8 cellular contexts compared by ENCODE assay signal in the genomic region with DNA sequence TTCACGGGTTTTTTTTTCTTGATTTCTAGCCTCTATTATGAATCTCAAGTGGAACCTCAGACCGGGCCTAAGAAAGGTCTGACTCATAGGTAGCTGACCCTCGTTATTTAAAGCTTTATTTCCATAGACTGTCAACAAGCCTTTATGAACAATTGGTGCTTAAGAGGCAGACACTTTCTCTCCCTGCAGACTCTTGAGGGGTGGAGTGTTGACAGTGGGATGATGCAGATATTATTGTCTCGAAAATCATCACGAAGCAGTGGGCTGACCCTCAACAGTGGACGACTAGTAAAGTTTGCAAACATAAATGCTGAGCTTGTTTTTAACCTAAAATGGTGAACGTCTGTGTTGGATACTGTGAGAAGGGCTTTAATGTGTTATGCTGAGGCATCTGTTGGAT. TPM values are rescaled to one million over a fixed set of nuclear protein-coding genes. Genes with fewer than 3 reads are reported as not detected.
DNase-seq lines count a peak whose midpoint lies in the region; ATAC-seq, FAIRE-seq and TF ChIP-seq lines count a peak whose summit lies in the region.

No MANE protein-coding gene starts in this region.

- no peak for TF ChIP-seq POLR2A in IMR-90 (IDR thresholded peaks at IDR 0.05; ENCODE audit: low read depth, low read length)

- H3K4me1 Mint-ChIP-seq in progenitor cell of endocrine pancreas (ENCODE audit: low read depth) = peaks cover 15% of the 10 kb centered on the region

- TF ChIP-seq RAD21 in IMR-90 (IDR thresholded peaks at IDR 0.05; ENCODE audit: low read length) = no peak

- H3K27ac Mint-ChIP-seq in progenitor cell of endocrine pancreas = no peak overlapping the region

- intact Hi-C loops in IMR-90 (cut with micrococcal nuclease) = loop anchor here (2.0 to 5.0 kb wide), 4 partner anchors 47 to 507 kb away; a partner anchor contains a TSS

- peaks cover 32 to 65% of the 10 kb centered on the region in 2 experiments for H3K79me1 ChIP-seq in IMR-90 (ENCODE audit: low read depth in 1 of 2, low read length in 2 of 2)

- peaks cover 8% of the 10 kb centered on the region; the same call in 1 of the 2 replicates for H4K20me1 ChIP-seq in IMR-90 (ENCODE audit: insufficient read depth, low read length)

- no peak overlapping the region for H2AFZ ChIP-seq in IMR-90 (replicated peaks; ENCODE audit: low read length, poor library complexity)

- H2BK5ac ChIP-seq in IMR-90 (ENCODE audit: low read depth, low read length, poor library complexity, severe bottlenecking) = peak overlapping the region; percentile 25

- FAIRE-seq in RCC 7860 (lab: Jason Lieb, UNC) = no peak

- CTCF ChIA-PET in IMR-90 (lab: Yijun Ruan, JAX) = interaction anchor here (0.6 to 0.8 kb wide), 2 partner anchors 41 to 1161 kb away, joined by 3 read pairs; no protein-coding TSS in a partner anchor

- no peak overlapping the region for H3K4ac ChIP-seq in IMR-90 (ENCODE audit: low read depth, low read length)

- 0 out of 4 replicates have a peak overlapping the region, but pooled peaks of 1 of the 2 experiments have one; percentile 6 for H4K8ac ChIP-seq in IMR-90 (ENCODE audit: low read depth in 2 of 2, low read length in 2 of 2)

- POLR2A ChIA-PET in IMR-90 (lab: Charles Lee; ENCODE audit: unreplicated experiment) = interaction anchor here (0.6 kb wide), 1 partner anchor 11 kb away, joined by 3 read pairs; no protein-coding TSS in a partner anchor

- dilution Hi-C loops in IMR-90 (cut with HindIII; ENCODE audit: low sequenced_read_pairs, unreplicated experiment) = no loop called here

- peaks cover 3% of the 10 kb centered on the region for H3K27me3 Mint-ChIP-seq in progenitor cell of endocrine pancreas

- H3K9ac ChIP-seq in IMR-90 (ENCODE audit: low read depth, low read length) = peak overlapping the region; percentile 49; the same call in 1 of the 2 replicates

- peaks cover 3% of the 10 kb centered on the region for H3K9me3 ChIP-seq in IMR-90 (ENCODE audit: control insufficient read depth, insufficient read depth, low read length)

- peak; percentile 36 for DNase-seq in GM13977 (ENCODE audit: low spot score)
- DNase-seq in IMR-90 = no peak
- DNase-seq in cardiac fibroblast (ENCODE audit: low read depth in 2 of 2) = peak in 1 of 2 donors; percentile 51
- DNase-seq in progenitor cell of endocrine pancreas (ENCODE audit: low spot score, unreplicated experiment) = no peak
- DNase-seq in RCC 7860 (ENCODE audit: low spot score) = no peak
- DNase-seq in ureter (ENCODE audit: low spot score) = no peak
- DNase-seq in H7 = no peak
- no peak for DNase-seq in NCI-H187 (lab: John Stamatoyannopoulos, UW)

- no peak overlapping the region for H2BK20ac ChIP-seq in IMR-90 (ENCODE audit: low read depth, low read length)

- peaks cover 12% of the 10 kb centered on the region for H3K36me3 Mint-ChIP-seq in progenitor cell of endocrine pancreas (ENCODE audit: insufficient read depth)

- H4K5ac ChIP-seq in IMR-90 (ENCODE audit: low read depth, low read length) = peak overlapping the region; percentile 69

- no peak overlapping the region for H2BK120ac ChIP-seq in IMR-90 (ENCODE audit: low read depth, low read length)

- no peak overlapping the region for H2AK5ac ChIP-seq in IMR-90 (ENCODE audit: low read depth, low read length)

- peak overlapping the region; percentile 60; the same call in 1 of the 2 replicates for H3K27ac ChIP-seq in IMR-90 (ENCODE audit: insufficient read depth, low read length)

- H3K27me3 ChIP-seq in IMR-90 (ENCODE audit: control insufficient read depth, insufficient read depth, low read length) (no peaks in the 10 kb centered on the region; the same call in 1 of the 2 replicates), H7 (ENCODE audit: control insufficient read depth, insufficient read depth, low read length) (no peaks in the 10 kb centered on the region)

- H2BK15ac ChIP-seq in IMR-90 (ENCODE audit: low read depth, low read length) = no peak overlapping the region

- no peak overlapping the region; the same call in 1 of the 2 replicates for H3K4me3 ChIP-seq in IMR-90 (ENCODE audit: insufficient read depth, low read depth, low read length)
- peak overlapping the region; percentile 14 to 90 for H3K4me3 ChIP-seq in cardiac fibroblast (replicated peaks in 1 of 2; ENCODE audit: low read depth in 2 of 2, low read length in 2 of 2)
- no peak overlapping the region for H3K4me3 ChIP-seq in H7 (ENCODE audit: insufficient read depth, low read depth, low read length)

- H2AK9ac ChIP-seq in IMR-90 (replicated peaks; ENCODE audit: low read depth, low read length, poor library complexity) = no peak overlapping the region

- WGBS in IMR-90 (ENCODE audit: extremely low coverage in 2 of 2, insufficient read length in 1 of 2), 2 experiments = 64% methylated on average over 2 of the region's 7 CpGs; no CpG with 5 or more reads in 1 of the 2 experiments

- no peak for TF ChIP-seq CTCF in GM13977 (IDR thresholded peaks at IDR 0.05; ENCODE audit: extremely low read depth, insufficient read depth, missing control alignments)
- TF ChIP-seq CTCF in IMR-90 (conservative IDR thresholded peaks at IDR 0.05; ENCODE audit: low read depth, low read length) = no peak
- TF ChIP-seq CTCF in cardiac fibroblast (IDR thresholded peaks at IDR 0.05; ENCODE audit: low read depth, low read length) = no peak
- TF ChIP-seq CTCF in progenitor cell of endocrine pancreas (IDR thresholded peaks at IDR 0.05; ENCODE audit: unreplicated experiment) = no peak

- H4K91ac ChIP-seq in IMR-90 (ENCODE audit: insufficient read depth, low read depth, low read length) = no peak overlapping the region

- in situ Hi-C loops in GM13977 (cut with MboI; ENCODE audit: low pct_unique_long_range_greater_than_20kb, low sequenced_read_pairs, unreplicated experiment) = no loop called here
- in situ Hi-C loops in IMR-90 (cut with MboI; ENCODE audit: low sequenced_read_pairs) = no loop called here

- H3K18ac ChIP-seq in IMR-90 (ENCODE audit: low read depth, low read length) = peak overlapping the region; percentile 52; the same call in 1 of the 2 replicates

- no TSS peak for BruUV-seq in IMR-90 (replicated peaks; lab: Mats Ljungman, UMichigan)

- H3K9me1 ChIP-seq in IMR-90 (ENCODE audit: insufficient read depth, low read length) = peaks cover 23% of the 10 kb centered on the region

- peak overlapping the region; percentile 90 for H3K4me3 Mint-ChIP-seq in progenitor cell of endocrine pancreas (ENCODE audit: low read depth)

- H3K36me3 ChIP-seq in IMR-90 (ENCODE audit: control insufficient read depth, insufficient read depth, low read length) = peaks cover 9% of the 10 kb centered on the region
- H3K36me3 ChIP-seq in H7 (replicated peaks; ENCODE audit: control insufficient read depth, insufficient read depth, low read length) = peaks cover 5% of the 10 kb centered on the region

- H3K4me2 ChIP-seq in IMR-90 (ENCODE audit: low read depth, low read length) = peak overlapping the region; percentile 95

- peak overlapping the region; percentile 21; the same call in 1 of the 2 replicates for H3K23ac ChIP-seq in IMR-90 (ENCODE audit: low read depth, low read length)

- no peak overlapping the region for H3K14ac ChIP-seq in IMR-90 (replicated peaks; ENCODE audit: low read depth, low read length)

- ATAC-seq in IMR-90 (ENCODE audit: low read depth) = no peak

- H3K9me3 Mint-ChIP-seq in progenitor cell of endocrine pancreas (ENCODE audit: low read depth) = peaks cover 9% of the 10 kb centered on the region

- H3K56ac ChIP-seq in IMR-90 (ENCODE audit: extremely low read depth, insufficient read depth, low read length) = no peak overlapping the region

- peaks cover 3% of the 10 kb centered on the region for H3K4me1 ChIP-seq in IMR-90 (ENCODE audit: control insufficient read depth, insufficient read depth, low read length)

TF ChIP-seq in IMR-90, 13 proteins besides CTCF, POLR2A, EP300 and RAD21:
- no peak for TF ChIP-seq MAFK (IDR thresholded peaks at IDR 0.05; ENCODE audit: low read depth, low read length)
- TF ChIP-seq CHD1 (IDR thresholded peaks at IDR 0.05; ENCODE audit: low read depth, low read length) = no peak
- TF ChIP-seq RFX5 (IDR thresholded peaks at IDR 0.05; ENCODE audit: low read depth, low read length) = no peak
- no peak for TF ChIP-seq BHLHE40 (IDR thresholded peaks at IDR 0.05; ENCODE audit: low read depth, low read length)
- no peak for TF ChIP-seq MAZ (IDR thresholded peaks at IDR 0.05; ENCODE audit: borderline replicate concordance, low read depth, low read length)
- TF ChIP-seq NFE2L2 (IDR thresholded peaks at IDR 0.05; ENCODE audit: low read depth, low read length) = no peak
- TF ChIP-seq SMC3 (IDR thresholded peaks at IDR 0.05; ENCODE audit: low read depth, low read length) = no peak
- TF ChIP-seq, protein P1, sequence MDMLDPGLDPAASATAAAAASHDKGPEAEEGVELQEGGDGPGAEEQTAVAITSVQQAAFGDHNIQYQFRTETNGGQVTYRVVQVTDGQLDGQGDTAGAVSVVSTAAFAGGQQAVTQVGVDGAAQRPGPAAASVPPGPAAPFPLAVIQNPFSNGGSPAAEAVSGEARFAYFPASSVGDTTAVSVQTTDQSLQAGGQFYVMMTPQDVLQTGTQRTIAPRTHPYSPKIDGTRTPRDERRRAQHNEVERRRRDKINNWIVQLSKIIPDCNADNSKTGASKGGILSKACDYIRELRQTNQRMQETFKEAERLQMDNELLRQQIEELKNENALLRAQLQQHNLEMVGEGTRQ (IDR thresholded peaks at IDR 0.05; ENCODE audit: low read depth, low read length) = no peak

RNA-seq across cellular contexts. Expression of a gene that starts 1.8 kb away (rescaled TPM):
- total RNA-seq in IMR-90 (2012; rRNA removed) (37.6 and 42.2 TPM in 2 replicates), progenitor cell of endocrine pancreas (55.3 and 58.7 TPM in 2 replicates), ureter (49.4 TPM)
- 8.8 and 11.1 TPM in 2 replicates for polyA plus RNA-seq in IMR-90 (2012; rRNA removed)
- polyA plus RNA-seq in IMR-90 (2012; cell fraction: cytosol; rRNA removed) = 3.2 and 3.4 TPM in 2 replicates
- polyA plus RNA-seq in IMR-90 (2012; cell fraction: nucleus; rRNA removed; ENCODE audit: low replicate concordance) = 2.7 and 12.8 TPM in 2 replicates
- total RNA-seq in H7 (2014; rRNA removed; shearing (Covaris generic)) = 10.0 and 14.6 TPM in 2 replicates

RNA-seq across cellular contexts. Expression of a gene that starts 48.9 kb away (rescaled TPM):
- 15.4 and 41.1 TPM in 2 replicates for total RNA-seq in IMR-90 (2012; rRNA removed)
- polyA plus RNA-seq in IMR-90 (2012; rRNA removed) = 20.0 and 23.8 TPM in 2 replicates
- 4.2 and 5.3 TPM in 2 replicates for polyA plus RNA-seq in IMR-90 (2012; cell fraction: cytosol; rRNA removed)
- polyA plus RNA-seq in IMR-90 (2012; cell fraction: nucleus; rRNA removed; ENCODE audit: low replicate concordance) = 1.7 and 7.9 TPM in 2 replicates
- 27.4 and 29.4 TPM in 2 replicates for total RNA-seq in progenitor cell of endocrine pancreas
- total RNA-seq in ureter = 30.4 TPM
- 39.1 and 44.5 TPM in 2 replicates for total RNA-seq in H7 (2014; rRNA removed; shearing (Covaris generic))

RNA-seq across cellular contexts. Expression of a gene that starts 53.1 kb away (rescaled TPM):
- 0.18 and 0.28 TPM in 2 replicates for total RNA-seq in IMR-90 (2012; rRNA removed)
- 0.89 and 1.0 TPM in 2 replicates for polyA plus RNA-seq in IMR-90 (2012; rRNA removed)
- 0.21 and 0.47 TPM in 2 replicates for polyA plus RNA-seq in IMR-90 (2012; cell fraction: cytosol; rRNA removed)
- polyA plus RNA-seq in IMR-90 (2012; cell fraction: nucleus; rRNA removed; ENCODE audit: low replicate concordance) = 3.2 and 5.7 TPM in 2 replicates
- total RNA-seq in progenitor cell of endocrine pancreas = 2.0 and 2.3 TPM in 2 replicates
- total RNA-seq in ureter = 2.3 TPM
- total RNA-seq in H7 (2014; rRNA removed; shearing (Covaris generic)) = 2.1 and 2.7 TPM in 2 replicates

Comparison
In these comparisons a context has a peak if more than half of its experiments do, and no peak if none do; other contexts are left out.
1. H3K4me3 ChIP-seq: peak in cardiac fibroblast (2 of 2); none in IMR-90 (single experiment) and H7 (single experiment).